Comparison of ENCODE assay signal across 17 cellular contexts in the genomic region with DNA sequence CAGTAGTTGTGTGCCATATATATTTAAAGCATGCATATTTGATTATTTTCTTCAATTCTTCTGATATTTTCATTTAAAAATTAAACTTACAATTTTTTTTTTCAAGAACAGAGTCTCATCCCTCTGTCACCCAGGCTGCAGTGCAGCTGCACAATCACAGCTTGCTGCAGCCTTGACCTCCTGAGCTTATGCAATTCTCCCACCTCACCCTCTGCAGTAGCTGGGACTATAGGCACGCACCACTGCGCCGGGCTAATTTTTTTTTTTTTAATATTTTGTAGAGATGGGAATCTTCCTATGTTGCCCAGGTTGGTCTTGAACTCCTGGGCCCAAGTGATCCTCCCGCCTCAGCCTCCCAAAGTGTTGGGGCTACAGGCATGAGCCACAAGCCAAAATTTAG. TPM values are rescaled to one million over a fixed set of nuclear protein-coding genes. Genes with fewer than 3 reads are reported as not detected.
DNase-seq lines count a peak whose midpoint lies in the region; ATAC-seq and TF ChIP-seq lines count a peak whose summit lies in the region.
"Had no signal": no experiment of that assay in that cellular context is flagged by ENCODE, and none has a peak within 500 bp of the region (broad histone marks: within the 10 kb centered on the region; RNA-seq: fewer than 3 reads in every experiment).

No MANE protein-coding gene starts in this region.

- no peak for TF ChIP-seq POLR2A in IMR-90 (IDR thresholded peaks at IDR 0.05; ENCODE audit: low read depth, low read length)
- no peak for TF ChIP-seq POLR2A in thyroid gland (IDR thresholded peaks at IDR 0.05)

- dilution Hi-C loops in IMR-90 (cut with HindIII; ENCODE audit: low sequenced_read_pairs, unreplicated experiment), result no loop called here

- no CpG with 5 or more reads among the region's 4 CpGs for WGBS in IMR-90 (ENCODE audit: extremely low coverage in 2 of 2, insufficient read length in 1 of 2), 2 experiments
- 95 to 98% methylated on average over 4 of the region's 4 CpGs for WGBS in thyroid gland, 2 donors

- no peak overlapping the region for H3K4ac ChIP-seq in IMR-90 (ENCODE audit: low read depth, low read length)

- H3K56ac ChIP-seq in IMR-90 (ENCODE audit: extremely low read depth, insufficient read depth, low read length), result no peak overlapping the region

- DNase-seq in IMR-90 (no peak), adipocyte (ENCODE audit: low read depth) (no peak), thyroid gland (no peak), kidney glomerular epithelial cell (lab: John Stamatoyannopoulos, UW) (no peak)
- DNase-seq: DMS 273 treated with DMSO at 0.1 percent for 48 hours; DND-41; NCI-H1092 treated with DMSO at 0.1 percent for 48 hours; NCI-H146; NCI-H2029 treated with DMSO at 0.1 percent for 48 hours; NCI-H2171 treated with DMSO at 0.1 percent for 48 hours; NCI-H748 treated with DMSO at 0.1 percent for 48 hours; NK-92 treated with Interleukin-12 subunit alpha and Interleukin-12 subunit beta, amount 100 ng/mL, for 24 hours; SHP77 had no signal

- H4K5ac ChIP-seq in IMR-90 (ENCODE audit: low read depth, low read length), result no peak overlapping the region; the same call in 1 of the 2 replicates

- H4K91ac ChIP-seq in IMR-90 (ENCODE audit: insufficient read depth, low read depth, low read length), result no peak overlapping the region

- in situ Hi-C loops in IMR-90 (cut with MboI; ENCODE audit: low sequenced_read_pairs), result loop anchor here (5.0 kb wide), 1 partner anchor 60 kb away; no protein-coding TSS in a partner anchor

- H2BK120ac ChIP-seq in IMR-90 (ENCODE audit: low read depth, low read length), result no peak overlapping the region

- H2BK15ac ChIP-seq in IMR-90 (ENCODE audit: low read depth, low read length), result no peak overlapping the region; the same call in 2 of the 3 replicates

- BruUV-seq in IMR-90 (replicated peaks; lab: Mats Ljungman, UMichigan), result no TSS peak

- H3K14ac ChIP-seq in IMR-90 (replicated peaks; ENCODE audit: low read depth, low read length), result no peak overlapping the region

- no peak overlapping the region for H3K9ac ChIP-seq in IMR-90 (ENCODE audit: low read depth, low read length)
- H3K9ac ChIP-seq in adipocyte (ENCODE audit: low read length), result peak overlapping the region; percentile 61

- no peak overlapping the region for H2AK9ac ChIP-seq in IMR-90 (replicated peaks; ENCODE audit: low read depth, low read length, poor library complexity)

- POLR2A ChIA-PET in IMR-90 (lab: Charles Lee; ENCODE audit: unreplicated experiment), result no interaction called here

- no peak overlapping the region for H2AK5ac ChIP-seq in IMR-90 (ENCODE audit: low read depth, low read length)

- no peak for TF ChIP-seq CTCF in IMR-90 (conservative IDR thresholded peaks at IDR 0.05; ENCODE audit: low read depth, low read length)
- TF ChIP-seq CTCF in thyroid gland (IDR thresholded peaks at IDR 0.05), result no peak

- H3K4me3 ChIP-seq in IMR-90 (ENCODE audit: insufficient read depth, low read depth, low read length) (no peak overlapping the region), adipocyte (ENCODE audit: low read length) (no peak overlapping the region), muscle layer of duodenum (ENCODE audit: low read depth in 1 of 2, low read length in 2 of 2) (no peak overlapping the region), thyroid gland (replicated peaks in 1 of 3) (no peak overlapping the region)
- H3K4me3 ChIP-seq: SK-N-MC had no signal

- CTCF ChIA-PET in IMR-90 (lab: Yijun Ruan, JAX), result no interaction called here

- H3K9me1 ChIP-seq in IMR-90 (ENCODE audit: insufficient read depth, low read length), result 0 out of 2 replicates have a peak, but pooled peaks cover 2% of the 10 kb centered on the region

- intact Hi-C loops in IMR-90 (cut with micrococcal nuclease) (no loop called here), thyroid gland (cut with DNase I) (loop anchor here (10.0 kb wide), 1 partner anchor 162 kb away; no protein-coding TSS in a partner anchor)

- H3K4me1 ChIP-seq in IMR-90 (ENCODE audit: control insufficient read depth, insufficient read depth, low read length) (peaks cover 5% of the 10 kb centered on the region; the same call in 1 of the 2 replicates), adipocyte (ENCODE audit: control insufficient read depth, insufficient read depth, low read length) (peaks cover 39% of the 10 kb centered on the region), muscle layer of duodenum (ENCODE audit: control insufficient read depth in 1 of 2, insufficient read depth in 2 of 2, low read length in 2 of 2) (no peaks in the 10 kb centered on the region), thyroid gland (no peaks in the 10 kb centered on the region)

- no peaks in the 10 kb centered on the region for H3K79me1 ChIP-seq in IMR-90 (ENCODE audit: low read depth in 1 of 2, low read length in 2 of 2)

- no peaks in the 10 kb centered on the region for H4K20me1 ChIP-seq in IMR-90 (ENCODE audit: insufficient read depth, low read length)

- no peak overlapping the region for H3K23ac ChIP-seq in IMR-90 (ENCODE audit: low read depth, low read length)

- H2AFZ ChIP-seq in IMR-90 (replicated peaks; ENCODE audit: low read length, poor library complexity), result no peak overlapping the region

- no peak overlapping the region for H2BK20ac ChIP-seq in IMR-90 (ENCODE audit: low read depth, low read length)

- no peak overlapping the region for H3K4me2 ChIP-seq in IMR-90 (ENCODE audit: low read depth, low read length)

- no peaks in the 10 kb centered on the region for H3K9me3 ChIP-seq in IMR-90 (ENCODE audit: control insufficient read depth, insufficient read depth, low read length)
- no peaks in the 10 kb centered on the region for H3K9me3 ChIP-seq in adipocyte (ENCODE audit: control insufficient read depth, low read length)
- no peaks in the 10 kb centered on the region for H3K9me3 ChIP-seq in muscle layer of duodenum (ENCODE audit: control insufficient read depth in 1 of 2, low read length in 2 of 2)
- no peaks in the 10 kb centered on the region for H3K9me3 ChIP-seq in thyroid gland

- no peak overlapping the region for H3K27ac ChIP-seq in IMR-90 (ENCODE audit: insufficient read depth, low read length)
- H3K27ac ChIP-seq in muscle layer of duodenum (ENCODE audit: low read length), result peak overlapping the region; percentile 3
- peak overlapping the region; percentile 44 to 61 (median 59) for H3K27ac ChIP-seq in thyroid gland

- H3K36me3 ChIP-seq in IMR-90 (ENCODE audit: control insufficient read depth, insufficient read depth, low read length), result no peaks in the 10 kb centered on the region
- no peaks in the 10 kb centered on the region for H3K36me3 ChIP-seq in adipocyte (ENCODE audit: control insufficient read depth, insufficient read depth, low read length, severe bottlenecking)
- H3K36me3 ChIP-seq in muscle layer of duodenum (ENCODE audit: control insufficient read depth in 1 of 2, insufficient read depth in 2 of 2, low read length in 2 of 2), result no peaks in the 10 kb centered on the region
- H3K36me3 ChIP-seq in thyroid gland, result no peaks in the 10 kb centered on the region

- no peak overlapping the region for H2BK5ac ChIP-seq in IMR-90 (ENCODE audit: low read depth, low read length, poor library complexity, severe bottlenecking)

- 0 out of 2 replicates have a peak overlapping the region, but pooled peaks have one; percentile 26 for H3K18ac ChIP-seq in IMR-90 (ENCODE audit: low read depth, low read length)

- no peak for ATAC-seq in IMR-90 (ENCODE audit: low read depth)
- no peak for ATAC-seq in GM21423 (IDR thresholded peaks at IDR 0.05; ENCODE audit: unreplicated experiment)
- no peak for ATAC-seq in GM19395 (IDR thresholded peaks at IDR 0.05; ENCODE audit: unreplicated experiment)

- TF ChIP-seq RAD21 in IMR-90 (IDR thresholded peaks at IDR 0.05; ENCODE audit: low read length), result no peak

- H3K27me3 ChIP-seq in IMR-90 (ENCODE audit: control insufficient read depth, insufficient read depth, low read length) (no peaks in the 10 kb centered on the region), adipocyte (replicated peaks; ENCODE audit: control insufficient read depth, insufficient read depth, low read length) (no peaks in the 10 kb centered on the region), muscle layer of duodenum (ENCODE audit: low read depth, low read length) (no peaks in the 10 kb centered on the region), thyroid gland (no peaks in the 10 kb centered on the region)

- no peak overlapping the region for H4K8ac ChIP-seq in IMR-90 (ENCODE audit: low read depth in 2 of 2, low read length in 2 of 2)

TF ChIP-seq in IMR-90, 13 proteins besides CTCF, POLR2A, EP300 and RAD21 (continues in another document):
- TF ChIP-seq NFE2L2 (IDR thresholded peaks at IDR 0.05; ENCODE audit: low read depth, low read length) (no peak), RCOR1 (IDR thresholded peaks at IDR 0.05; ENCODE audit: insufficient replicate concordance, low read length) (no peak), MAZ (IDR thresholded peaks at IDR 0.05; ENCODE audit: borderline replicate concordance, low read depth, low read length) (no peak), SMC3 (IDR thresholded peaks at IDR 0.05; ENCODE audit: low read depth, low read length) (no peak), CEBPB (IDR thresholded peaks at IDR 0.05; ENCODE audit: low read depth, low read length) (no peak), MAFK (IDR thresholded peaks at IDR 0.05; ENCODE audit: low read depth, low read length) (no peak), BHLHE40 (IDR thresholded peaks at IDR 0.05; ENCODE audit: low read depth, low read length) (no peak), CHD1 (IDR thresholded peaks at IDR 0.05; ENCODE audit: low read depth, low read length) (no peak)
- TF ChIP-seq, protein P1, sequence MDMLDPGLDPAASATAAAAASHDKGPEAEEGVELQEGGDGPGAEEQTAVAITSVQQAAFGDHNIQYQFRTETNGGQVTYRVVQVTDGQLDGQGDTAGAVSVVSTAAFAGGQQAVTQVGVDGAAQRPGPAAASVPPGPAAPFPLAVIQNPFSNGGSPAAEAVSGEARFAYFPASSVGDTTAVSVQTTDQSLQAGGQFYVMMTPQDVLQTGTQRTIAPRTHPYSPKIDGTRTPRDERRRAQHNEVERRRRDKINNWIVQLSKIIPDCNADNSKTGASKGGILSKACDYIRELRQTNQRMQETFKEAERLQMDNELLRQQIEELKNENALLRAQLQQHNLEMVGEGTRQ (IDR thresholded peaks at IDR 0.05; ENCODE audit: low read depth, low read length), result no peak

RNA-seq across cellular contexts. Expression of a gene that starts 5.8 kb away (rescaled TPM):
- total RNA-seq in IMR-90 (2012; rRNA removed) (10.8 and 11.3 TPM in 2 replicates), thyroid gland (10 to 100 TPM in 3 of 4 donors, 1 to 10 TPM in 1; 6.6 to 19.7 (median 12.3) TPM)
- polyA plus RNA-seq in IMR-90 (2012; rRNA removed), result 13.2 and 15.5 TPM in 2 replicates
- 7.1 and 9.1 TPM in 2 replicates for polyA plus RNA-seq in IMR-90 (2012; cell fraction: cytosol; rRNA removed)
- polyA plus RNA-seq in IMR-90 (2012; cell fraction: nucleus; rRNA removed; ENCODE audit: low replicate concordance), result 28.7 and 33.6 TPM in 2 replicates
